ENCODE assay signal across 1 cellular context in genomic region chr15:58329781-58330467, GRCh38.
TF ChIP-seq lines count a peak whose summit lies in the region.

No MANE protein-coding gene starts in this region.

TF ChIP-seq in WTC11, 78 proteins besides CTCF, POLR2A, EP300 and RAD21 (continued from another document):
- TF ChIP-seq ZNF512 (CRISPR knock-in tag; IDR thresholded peaks at IDR 0.05; ENCODE audit: borderline replicate concordance), result no peak
